In the genomic region with DNA sequence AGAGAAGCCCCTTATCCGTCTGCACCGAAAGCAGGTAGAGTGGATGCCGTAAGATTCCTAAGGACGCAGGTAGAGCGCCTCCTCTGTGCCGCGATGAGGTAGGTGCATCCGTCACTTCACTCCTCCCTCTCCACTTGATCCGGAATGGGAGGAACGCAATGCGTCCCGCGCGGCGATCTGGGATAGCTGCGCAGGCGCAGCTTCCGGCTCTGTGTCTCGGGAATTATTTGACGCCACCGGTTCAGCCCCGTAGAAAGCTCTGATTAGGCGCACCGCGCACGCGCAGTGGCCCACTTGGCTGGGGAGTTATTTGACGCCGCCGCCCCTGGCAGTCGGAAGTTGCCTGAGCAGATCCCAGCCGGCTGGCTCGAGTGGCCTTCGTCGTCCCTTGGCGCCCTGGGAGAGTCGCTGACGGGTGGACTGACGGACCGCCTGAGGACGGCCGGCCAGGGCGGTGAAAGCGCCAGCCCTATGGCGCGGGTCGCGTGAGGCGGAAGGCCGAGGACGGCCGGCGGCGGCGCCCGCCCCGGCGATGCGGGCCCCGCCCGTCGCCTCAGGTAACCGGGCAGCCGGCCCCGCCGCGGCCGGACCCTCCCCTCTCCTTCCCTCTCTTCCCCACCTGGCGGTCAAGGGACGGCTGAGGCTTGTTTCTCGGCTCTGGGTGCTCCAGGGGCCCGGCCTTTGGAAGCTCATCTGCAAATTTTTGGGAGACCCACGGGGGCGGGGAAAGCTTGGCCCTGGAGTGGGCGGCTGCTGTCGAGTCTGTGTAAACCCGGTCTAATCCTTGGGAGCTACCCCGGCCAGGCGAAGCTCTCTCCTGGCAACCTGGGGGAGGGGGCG, we compare ENCODE assay signal across 8 cellular contexts. TPM values are rescaled to one million over a fixed set of nuclear protein-coding genes. Genes with fewer than 3 reads are reported as not detected.
A peak's percentile ranks its signal among the peaks of the same experiment; 100 is the strongest.
DNase-seq lines count a peak whose midpoint lies in the region; ATAC-seq and TF ChIP-seq lines count a peak whose summit lies in the region.

A gene (plus strand): TSS at position 331 of the 840 bp plus-strand sequence. CDS start 15,590 bp downstream, outside the sequence.

- no peaks in the 10 kb centered on the region for H3K9me3 Mint-ChIP-seq in natural killer cell

- TF ChIP-seq POLR2A in Raji (IDR thresholded peaks at IDR 0.05; ENCODE audit: insufficient read depth, low read depth, low read length), result peak; percentile 95

- H3K27me3 Mint-ChIP-seq in natural killer cell (ENCODE audit: low read depth in 2 of 2), result peaks cover 0 to 3% of the 10 kb centered on the region in 2 donors

- H3K36me3 ChIP-seq in ES-I3 (ENCODE audit: insufficient read depth, low read length), result no peaks in the 10 kb centered on the region
- H3K36me3 ChIP-seq in H7 (replicated peaks; ENCODE audit: control insufficient read depth, insufficient read depth, low read length), result no peaks in the 10 kb centered on the region
- no peaks in the 10 kb centered on the region for H3K36me3 ChIP-seq in Loucy (ENCODE audit: insufficient read depth, low read length)

- peak within 1 kb of the TSS; percentile 89 for H3K9ac ChIP-seq in ES-I3 (ENCODE audit: low read depth, low read length)
- H3K9ac ChIP-seq in Loucy (ENCODE audit: low read depth, low read length, poor library complexity, severe bottlenecking), result peak within 1 kb of the TSS; percentile 73

- no peaks in the 10 kb centered on the region for H3K9me3 ChIP-seq in ES-I3 (ENCODE audit: control insufficient read depth, insufficient read depth, low read length)
- H3K9me3 ChIP-seq in Loucy (ENCODE audit: insufficient read depth, low read depth, low read length), result no peaks in the 10 kb centered on the region

- peak within 1 kb of the TSS; percentile 97 for H3K4me2 ChIP-seq in Loucy (ENCODE audit: low read depth, low read length, poor library complexity, severe bottlenecking)

- peak within 1 kb of the TSS; percentile 95 for H3K4me3 Mint-ChIP-seq in natural killer cell

- no peaks in the 10 kb centered on the region for H3F3A ChIP-seq in Loucy (ENCODE audit: low read depth)

- ATAC-seq in natural killer cell, result peak; percentile 92 to 93 (median 92)

- H3K4me1 Mint-ChIP-seq in natural killer cell, result peaks cover 39 to 44% of the 10 kb centered on the region in 2 donors

- H3K27me3 ChIP-seq in H7 (ENCODE audit: control insufficient read depth, insufficient read depth, low read length), result no peaks in the 10 kb centered on the region
- H3K27me3 ChIP-seq in Loucy (ENCODE audit: insufficient read depth, low read length, poor library complexity, severe bottlenecking), result no peaks in the 10 kb centered on the region

- peak within 1 kb of the TSS; percentile 91 to 93 for H3K27ac Mint-ChIP-seq in natural killer cell

- peaks cover 48% of the 10 kb centered on the region for H3K79me2 ChIP-seq in Loucy (ENCODE audit: insufficient read depth, low read length)

- H2AFZ ChIP-seq in Loucy (ENCODE audit: low read length), result peak within 1 kb of the TSS; percentile 95

- no peaks in the 10 kb centered on the region for H3K36me3 Mint-ChIP-seq in natural killer cell

- peaks cover 41% of the 10 kb centered on the region for H4K20me1 ChIP-seq in Loucy (ENCODE audit: insufficient read depth, low read length, poor library complexity, severe bottlenecking)

- TF ChIP-seq CTCF in Loucy (conservative IDR thresholded peaks at IDR 0.05; ENCODE audit: low read length), result peak; percentile 58
- no peak for TF ChIP-seq CTCF in natural killer cell (IDR thresholded peaks at IDR 0.05)

- no peaks in the 10 kb centered on the region for H3K9me2 ChIP-seq in Loucy (replicated peaks; ENCODE audit: low read depth, low read length)

- DNase-seq in H7, result peak; percentile 91
- peak; percentile 98 for DNase-seq in activated T-helper 9 cell treated with anti-CD3 and anti-CD28 coated beads, Interleukin-2, amount 50 U/mL, for 16 hours (ENCODE audit: low read depth)
- peak; percentile 97 for DNase-seq in fibroblast of peridontal ligament (ENCODE audit: extremely low read depth)
- DNase-seq in natural killer cell, result peak; percentile 96
- peak; percentile 95 for DNase-seq in stimulated activated naive CD4-positive, alpha-beta T cell treated with Interleukin-2 at 50 U/mL for 16 hours (lab: John Stamatoyannopoulos, UW)

- H3K4me3 ChIP-seq in H7 (ENCODE audit: insufficient read depth, low read depth, low read length), result peak within 1 kb of the TSS; percentile 75
- peak within 1 kb of the TSS; percentile 95 for H3K4me3 ChIP-seq in Loucy (ENCODE audit: low read length, poor library complexity, severe bottlenecking)

- H3K4me1 ChIP-seq in ES-I3 (ENCODE audit: insufficient read depth, low read length) (peaks cover 9% of the 10 kb centered on the region), Loucy (ENCODE audit: insufficient read depth, low read length, poor library complexity, severe bottlenecking) (peaks cover 40% of the 10 kb centered on the region)

- intact Hi-C loops in natural killer cell (cut with micrococcal nuclease), result loop anchor here (1.0 kb wide), 2 partner anchors 26 to 37 kb away; a partner anchor contains a TSS

RNA-seq across cellular contexts. Expression of the gene that starts here (rescaled TPM):
- 17.5 and 23.9 TPM in 2 replicates for total RNA-seq in H7 (2014; rRNA removed; shearing (Covaris generic))
- total RNA-seq in natural killer cell, result 10 to 100 TPM; 45.1 to 73.1 (median 57.4) TPM

Comparison
In these comparisons a context has a peak if more than half of its experiments do, and no peak if none do; other contexts are left out.
1. Peak in every context shown above with its lines: DNase-seq, ATAC-seq and H3K4me3 ChIP-seq.